Comparison of ENCODE assay signal across 8 cellular contexts in the genomic region with DNA sequence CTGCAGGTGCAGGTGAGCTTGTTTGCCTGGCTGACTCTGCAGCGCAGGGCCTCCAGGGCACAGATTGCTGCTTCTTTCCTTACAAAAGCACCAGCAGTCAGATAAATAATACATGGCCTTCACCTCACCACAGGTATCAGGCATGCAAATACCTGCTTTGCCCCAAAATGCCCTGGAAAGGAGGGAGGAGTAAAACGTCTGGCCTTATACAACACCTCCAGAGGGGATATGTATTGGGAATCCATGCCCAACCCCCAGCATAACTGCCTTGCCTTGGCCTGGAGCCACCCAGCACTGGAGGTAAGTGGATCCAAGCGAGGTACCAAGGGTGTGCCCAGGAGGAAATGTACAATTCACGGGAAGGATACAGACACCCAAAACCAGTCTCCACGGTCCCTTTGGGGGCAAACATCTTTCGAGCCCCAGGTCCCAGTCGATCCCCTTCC. TPM values are rescaled to one million over a fixed set of nuclear protein-coding genes. Genes with fewer than 3 reads are reported as not detected.
DNase-seq lines count a peak whose midpoint lies in the region; ATAC-seq and TF ChIP-seq lines count a peak whose summit lies in the region.

No MANE protein-coding gene starts in this region.

- H3K4me1 ChIP-seq in PC-3 (ENCODE audit: insufficient read depth, low read length), result peaks cover 17% of the 10 kb centered on the region

- TSS peak; percentile 45 for BruUV-seq in PC-3 (replicated peaks; lab: Mats Ljungman, UMichigan)

- no peaks in the 10 kb centered on the region for H3K27me3 Mint-ChIP-seq in activated naive CD4-positive, alpha-beta T cell treated with anti-CD3 and anti-CD28 coated beads for 36 hours (ENCODE audit: low read depth)
- H3K27me3 Mint-ChIP-seq in endothelial cell (ENCODE audit: unreplicated experiment), result peaks cover 2% of the 10 kb centered on the region
- no peaks in the 10 kb centered on the region for H3K27me3 Mint-ChIP-seq in naive thymus-derived CD8-positive, alpha-beta T cell

- peaks cover 57% of the 10 kb centered on the region for H3K79me2 ChIP-seq in PC-3 (ENCODE audit: low read length)

- intact Hi-C loops in activated naive CD4-positive, alpha-beta T cell treated with anti-CD3 and anti-CD28 coated beads for 36 hours (cut with micrococcal nuclease), result no loop called here
- intact Hi-C loops in PC-3 (cut with micrococcal nuclease), result no loop called here

- ATAC-seq in PC-3, result peak; percentile 26; the same call in 1 of the 2 replicates
- peak in 1 of 2 donors; percentile 10 for ATAC-seq in naive thymus-derived CD8-positive, alpha-beta T cell

- DNase-seq in activated naive CD4-positive, alpha-beta T cell treated with anti-CD3 and anti-CD28 coated beads for 36 hours, result no peak
- DNase-seq in activated naive CD4-positive, alpha-beta T cell treated with anti-CD3 and anti-CD28 coated beads, Interleukin-2, amount 50 U/mL, for 16 hours, result no peak
- DNase-seq in PC-3 (peak; percentile 29), endothelial cell (ENCODE audit: low spot score) (no peak), NCI-H446 treated with DMSO at 0.1 percent for 48 hours (lab: John Stamatoyannopoulos, UW) (no peak), activated gamma-delta T cell (lab: John Stamatoyannopoulos, UW) (no peak), GM10266 (ENCODE audit: extremely low spot score) (no peak)
- peak in 3 of 10 donors; percentile 19 to 31 (median 22) for DNase-seq in naive thymus-derived CD8-positive, alpha-beta T cell

- H4K20me1 ChIP-seq in PC-3 (ENCODE audit: low read length), result peaks cover 22% of the 10 kb centered on the region; the same call in 1 of the 2 replicates

- peak overlapping the region; percentile 80 for H3K4me3 Mint-ChIP-seq in activated naive CD4-positive, alpha-beta T cell treated with anti-CD3 and anti-CD28 coated beads for 36 hours
- H3K4me3 Mint-ChIP-seq in endothelial cell (ENCODE audit: unreplicated experiment), result peak overlapping the region; percentile 94
- H3K4me3 Mint-ChIP-seq in naive thymus-derived CD8-positive, alpha-beta T cell, result peak overlapping the region; percentile 80 to 94 (median 90)

- H3K4me1 Mint-ChIP-seq in activated naive CD4-positive, alpha-beta T cell treated with anti-CD3 and anti-CD28 coated beads for 36 hours (ENCODE audit: low read depth), result peaks cover 51% of the 10 kb centered on the region
- peaks cover 21% of the 10 kb centered on the region for H3K4me1 Mint-ChIP-seq in endothelial cell (ENCODE audit: unreplicated experiment)
- H3K4me1 Mint-ChIP-seq in naive thymus-derived CD8-positive, alpha-beta T cell, result peaks cover 26 to 61% (median 57%) of the 10 kb centered on the region in 4 donors

- no peaks in the 10 kb centered on the region for H3K36me3 ChIP-seq in PC-3 (ENCODE audit: low read depth, low read length)

- H3K27me3 ChIP-seq in PC-3 (ENCODE audit: low read length), result no peaks in the 10 kb centered on the region

- H3K27ac Mint-ChIP-seq in activated naive CD4-positive, alpha-beta T cell treated with anti-CD3 and anti-CD28 coated beads for 36 hours, result peak overlapping the region; percentile 56
- no peak overlapping the region for H3K27ac Mint-ChIP-seq in endothelial cell (ENCODE audit: unreplicated experiment)
- peak overlapping the region; percentile 80 to 95 (median 90) for H3K27ac Mint-ChIP-seq in naive thymus-derived CD8-positive, alpha-beta T cell

- peak overlapping the region; percentile 93 for H3K4me3 ChIP-seq in PC-3 (ENCODE audit: low read length)

- H3K4me2 ChIP-seq in PC-3 (ENCODE audit: low read length), result peak overlapping the region; percentile 75

- no peaks in the 10 kb centered on the region for H3F3A ChIP-seq in PC-3 (ENCODE audit: low read length, unreplicated experiment)

- no peak overlapping the region for H3K27ac ChIP-seq in PC-3 (ENCODE audit: low read length)

- H2AFZ ChIP-seq in PC-3 (ENCODE audit: low read length), result no peak overlapping the region

- TF ChIP-seq CTCF in PC-3 (conservative IDR thresholded peaks at IDR 0.05; ENCODE audit: low read depth, low read length) (no peak), endothelial cell (IDR thresholded peaks at IDR 0.05; ENCODE audit: unreplicated experiment) (no peak), GM10266 (IDR thresholded peaks at IDR 0.05; ENCODE audit: control insufficient read depth, insufficient read depth, low read depth, missing control alignments) (no peak)

- POLR2A ChIA-PET in PC-3 (lab: Charles Lee; ENCODE audit: unreplicated experiment), result no interaction called here
- POLR2A ChIA-PET in naive thymus-derived CD8-positive, alpha-beta T cell (lab: Charles Lee), result interaction anchor here (0.8 to 2.2 kb wide), 2 partner anchors 13 to 70 kb away, joined by 3 to 6 read pairs; a partner anchor contains a TSS

- H3K9ac ChIP-seq in PC-3 (ENCODE audit: low read length), result peak overlapping the region; percentile 90

- H3K9me2 ChIP-seq in PC-3 (replicated peaks; ENCODE audit: low read length), result no peaks in the 10 kb centered on the region

- no peaks in the 10 kb centered on the region for H3K9me3 Mint-ChIP-seq in activated naive CD4-positive, alpha-beta T cell treated with anti-CD3 and anti-CD28 coated beads for 36 hours
- no peaks in the 10 kb centered on the region for H3K9me3 Mint-ChIP-seq in endothelial cell (ENCODE audit: unreplicated experiment)
- H3K9me3 Mint-ChIP-seq in naive thymus-derived CD8-positive, alpha-beta T cell, result no peaks in the 10 kb centered on the region

- CTCF ChIA-PET in activated naive CD4-positive, alpha-beta T cell treated with anti-CD3 and anti-CD28 coated beads for 36 hours (lab: Charles Lee), result interaction anchor here (0.6 to 2.1 kb wide), 3 partner anchors 135 to 220 kb away, joined by 3 to 6 read pairs (median 4); no protein-coding TSS in a partner anchor
- CTCF ChIA-PET in PC-3 (lab: Charles Lee), result no interaction called here

- no peaks in the 10 kb centered on the region for H3K9me3 ChIP-seq in PC-3 (ENCODE audit: low read length)

- no peaks in the 10 kb centered on the region for H3K36me3 Mint-ChIP-seq in activated naive CD4-positive, alpha-beta T cell treated with anti-CD3 and anti-CD28 coated beads for 36 hours (ENCODE audit: low read depth)
- H3K36me3 Mint-ChIP-seq in endothelial cell (ENCODE audit: low read depth, unreplicated experiment), result peaks cover 10% of the 10 kb centered on the region
- no peaks in the 10 kb centered on the region for H3K36me3 Mint-ChIP-seq in naive thymus-derived CD8-positive, alpha-beta T cell

RNA-seq across cellular contexts. Expression of a gene that starts 0.9 kb away (rescaled TPM):
- 10 to 100 TPM; 15.0 to 15.3 TPM for total RNA-seq in activated naive CD4-positive, alpha-beta T cell treated with anti-CD3 and anti-CD28 coated beads for 36 hours
- total RNA-seq in PC-3 (2014; rRNA removed) (37.5 and 43.8 TPM in 2 replicates), endothelial cell (ENCODE audit: unreplicated experiment) (59.8 TPM)
- total RNA-seq in naive thymus-derived CD8-positive, alpha-beta T cell, result 10 to 100 TPM; 25.5 to 26.8 TPM
- 10 to 100 TPM in 1 of 3 donors, 1 to 10 TPM in 2; 5.1 to 13.0 (median 5.4) TPM for polyA plus RNA-seq in naive thymus-derived CD8-positive, alpha-beta T cell

RNA-seq across cellular contexts. Expression of a gene that starts 45.3 kb away (rescaled TPM):
- total RNA-seq in activated naive CD4-positive, alpha-beta T cell treated with anti-CD3 and anti-CD28 coated beads for 36 hours, result 100 to 1,000 TPM; 105 to 108 TPM
- 147 and 179 TPM in 2 replicates for total RNA-seq in PC-3 (2014; rRNA removed)
- total RNA-seq in endothelial cell (ENCODE audit: unreplicated experiment), result 144 TPM
- total RNA-seq in naive thymus-derived CD8-positive, alpha-beta T cell, result 100 to 1,000 TPM; 113 to 116 TPM
- polyA plus RNA-seq in naive thymus-derived CD8-positive, alpha-beta T cell, result 10 to 100 TPM in 2 of 3 donors, 1 to 10 TPM in 1; 9.1 to 16.1 (median 15.0) TPM
